1 cellular context compared by ENCODE assay signal in the genomic region with DNA sequence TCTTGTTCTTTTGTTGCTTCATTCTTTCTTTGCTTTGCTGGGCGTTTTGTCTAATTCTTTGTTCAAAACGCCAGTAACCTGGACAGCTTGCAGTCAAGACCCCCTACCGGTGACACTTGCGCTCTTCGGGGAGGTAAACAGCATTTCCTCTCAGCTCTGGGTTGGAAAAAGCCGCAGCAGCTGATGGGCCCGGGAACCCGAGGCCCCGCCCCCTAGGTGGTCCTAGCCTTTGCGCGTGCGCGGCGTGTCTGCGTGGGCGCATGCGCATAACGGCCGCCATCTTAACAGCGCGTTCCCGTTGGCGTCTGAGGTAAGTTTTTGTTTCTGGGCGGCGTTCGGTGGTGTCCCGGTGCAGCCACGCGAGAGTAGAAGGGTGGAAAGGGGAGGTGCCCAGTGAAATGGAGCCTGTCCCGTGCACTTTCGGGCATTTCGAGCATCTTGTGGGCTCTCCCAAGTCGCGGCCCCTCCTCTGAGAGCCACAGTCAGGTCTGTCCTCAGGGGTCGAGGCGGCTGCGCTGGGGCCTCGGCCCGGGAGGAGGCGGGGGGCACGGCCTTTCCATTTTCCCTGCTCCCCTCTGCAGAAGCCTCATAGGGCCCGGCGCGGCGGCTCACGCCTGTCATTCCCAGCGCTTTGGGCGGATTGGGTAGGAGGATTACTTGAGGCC.
TF ChIP-seq lines count a peak whose summit lies in the region.

A gene (plus strand): TSS at position 261 of the 665 bp plus-strand sequence. CDS start 14,371 bp downstream, outside the sequence.

TF ChIP-seq in HepG2, 621 proteins besides CTCF, POLR2A, EP300 and RAD21 (continued from another document):
- TF ChIP-seq, protein P1, sequence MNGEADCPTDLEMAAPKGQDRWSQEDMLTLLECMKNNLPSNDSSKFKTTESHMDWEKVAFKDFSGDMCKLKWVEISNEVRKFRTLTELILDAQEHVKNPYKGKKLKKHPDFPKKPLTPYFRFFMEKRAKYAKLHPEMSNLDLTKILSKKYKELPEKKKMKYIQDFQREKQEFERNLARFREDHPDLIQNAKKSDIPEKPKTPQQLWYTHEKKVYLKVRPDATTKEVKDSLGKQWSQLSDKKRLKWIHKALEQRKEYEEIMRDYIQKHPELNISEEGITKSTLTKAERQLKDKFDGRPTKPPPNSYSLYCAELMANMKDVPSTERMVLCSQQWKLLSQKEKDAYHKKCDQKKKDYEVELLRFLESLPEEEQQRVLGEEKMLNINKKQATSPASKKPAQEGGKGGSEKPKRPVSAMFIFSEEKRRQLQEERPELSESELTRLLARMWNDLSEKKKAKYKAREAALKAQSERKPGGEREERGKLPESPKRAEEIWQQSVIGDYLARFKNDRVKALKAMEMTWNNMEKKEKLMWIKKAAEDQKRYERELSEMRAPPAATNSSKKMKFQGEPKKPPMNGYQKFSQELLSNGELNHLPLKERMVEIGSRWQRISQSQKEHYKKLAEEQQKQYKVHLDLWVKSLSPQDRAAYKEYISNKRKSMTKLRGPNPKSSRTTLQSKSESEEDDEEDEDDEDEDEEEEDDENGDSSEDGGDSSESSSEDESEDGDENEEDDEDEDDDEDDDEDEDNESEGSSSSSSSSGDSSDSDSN (CRISPR knock-in tag; IDR thresholded peaks at IDR 0.05): peak; percentile 28; the same call in 1 of the 2 replicates
- TF ChIP-seq HOXA3 (CRISPR knock-in tag; IDR thresholded peaks at IDR 0.05): peak; percentile 47; the same call in 1 of the 2 replicates
